ENCODE assay signal across 8 cellular contexts in the genomic region with DNA sequence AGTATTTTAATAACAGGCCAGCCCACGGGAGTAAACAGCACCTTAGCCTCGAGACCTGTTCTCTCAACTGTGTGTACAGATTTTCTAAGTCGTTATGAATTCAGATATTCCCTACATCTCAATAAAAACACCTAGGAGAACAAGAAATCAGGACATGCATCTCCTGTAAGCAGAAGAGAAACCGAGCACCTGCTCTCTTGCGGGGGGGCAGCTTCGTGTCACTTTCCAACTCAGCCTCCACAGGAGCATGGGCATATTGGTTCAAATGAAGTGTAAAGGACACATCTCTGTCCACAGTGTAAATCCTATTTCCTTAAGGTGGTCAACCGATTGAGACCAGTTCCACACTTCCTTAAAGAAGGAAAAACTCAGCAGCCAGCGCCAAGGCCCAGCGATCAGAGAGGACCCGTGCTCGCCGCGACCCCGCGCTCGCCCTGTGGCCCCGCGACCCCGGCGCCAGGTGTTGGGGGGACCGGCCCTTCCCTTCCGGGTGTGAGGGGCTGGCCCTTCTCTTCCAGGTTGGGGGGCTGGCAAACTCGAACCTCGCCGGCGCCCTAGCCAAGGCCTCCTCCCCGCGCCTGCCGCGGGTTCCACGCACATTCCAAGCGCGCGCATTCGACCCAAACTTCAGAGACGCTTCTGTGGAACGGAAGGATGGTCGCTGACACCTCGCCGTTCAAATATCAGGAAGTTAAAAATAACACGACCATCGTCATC. TPM values are rescaled to one million over a fixed set of nuclear protein-coding genes. Genes with fewer than 3 reads are reported as not detected.
DNase-seq lines count a peak whose midpoint lies in the region; ATAC-seq and TF ChIP-seq lines count a peak whose summit lies in the region.

No MANE protein-coding gene starts in this region.

- peak overlapping the region; percentile 64 for H3K4me3 Mint-ChIP-seq in T-helper 2 cell treated with Interferon-gamma antibody and Interleukin-4, amounts not matched to agents 5 μg/mL and 100 μg/mL, for 36 hours

- TF ChIP-seq EP300 in gastroesophageal sphincter (IDR thresholded peaks at IDR 0.05), result no peak

- H3K4me1 Mint-ChIP-seq in T-helper 2 cell treated with Interferon-gamma antibody and Interleukin-4, amounts not matched to agents 5 μg/mL and 100 μg/mL, for 36 hours (ENCODE audit: low read depth), result peaks cover 31% of the 10 kb centered on the region

- H3K9me3 ChIP-seq in gastroesophageal sphincter, result no peaks in the 10 kb centered on the region

- ATAC-seq in gastroesophageal sphincter (no peak), HG03442 (IDR thresholded peaks at IDR 0.05; ENCODE audit: unreplicated experiment) (no peak)

- TF ChIP-seq CTCF in gastroesophageal sphincter (IDR thresholded peaks at IDR 0.05), result no peak

- H3K27ac ChIP-seq in gastroesophageal sphincter, result peak overlapping the region in 1 of 4 donors; percentile 86
- no peak overlapping the region for H3K27ac ChIP-seq in rectal smooth muscle tissue (ENCODE audit: low read depth, low read length)

- H3K4me1 ChIP-seq in gastroesophageal sphincter (peaks cover 0 to 41% (median 0%) of the 10 kb centered on the region in 3 donors), rectal smooth muscle tissue (ENCODE audit: control insufficient read depth, insufficient read depth, low read length) (peaks cover 7% of the 10 kb centered on the region)

- H3K27ac Mint-ChIP-seq in T-helper 2 cell treated with Interferon-gamma antibody and Interleukin-4, amounts not matched to agents 5 μg/mL and 100 μg/mL, for 36 hours, result peak overlapping the region; percentile 26

- H3K9me3 Mint-ChIP-seq in T-helper 2 cell treated with Interferon-gamma antibody and Interleukin-4, amounts not matched to agents 5 μg/mL and 100 μg/mL, for 36 hours, result peaks cover 8% of the 10 kb centered on the region

- 51 to 74% methylated on average over 7 to 10 of the region's 42 CpGs for WGBS in gastroesophageal sphincter (ENCODE audit: low coverage in 1 of 2), 2 donors

- in situ Hi-C loops in G401 (cut with HindIII; ENCODE audit: low sequenced_read_pairs), result no loop called here

- H3K27me3 ChIP-seq in gastroesophageal sphincter (no peaks in the 10 kb centered on the region), rectal smooth muscle tissue (ENCODE audit: control insufficient read depth, insufficient read depth, low read length) (no peaks in the 10 kb centered on the region)

- TF ChIP-seq POLR2A in gastroesophageal sphincter (IDR thresholded peaks at IDR 0.05), result no peak

- H3K36me3 ChIP-seq in gastroesophageal sphincter (peaks cover 0 to 8% of the 10 kb centered on the region in 2 donors), rectal smooth muscle tissue (ENCODE audit: control insufficient read depth, insufficient read depth, low read length) (no peaks in the 10 kb centered on the region)

- H3K4me3 ChIP-seq in gastroesophageal sphincter (peak overlapping the region; percentile 85 to 87), rectal smooth muscle tissue (ENCODE audit: low read length) (peak overlapping the region; percentile 79)

- DNase-seq in G401 (ENCODE audit: low spot score) (peak; percentile 11), NCI-H2171 treated with DMSO at 0.1 percent for 48 hours (lab: John Stamatoyannopoulos, UW) (no peak), OCI-M2 (lab: John Stamatoyannopoulos, UW; ENCODE audit: unreplicated experiment) (no peak)
- no peak for DNase-seq in T-helper 2 cell treated with Interferon-gamma antibody and Interleukin-4, amounts not matched to agents 5 μg/mL and 100 μg/mL, for 36 hours (ENCODE audit: low spot score)
- DNase-seq in stimulated activated CD4-positive, alpha-beta T cell treated with anti-CD3 and anti-CD28 coated beads, Interleukin-12 subunit alpha, Interleukin-12 subunit beta, amount 100 ng/mL, for 4 hours, result no peak

- peaks cover 6% of the 10 kb centered on the region for H3K36me3 Mint-ChIP-seq in T-helper 2 cell treated with Interferon-gamma antibody and Interleukin-4, amounts not matched to agents 5 μg/mL and 100 μg/mL, for 36 hours (ENCODE audit: low read depth)

- no peak overlapping the region for H3K9ac ChIP-seq in rectal smooth muscle tissue (ENCODE audit: low read length)

- H3K27me3 Mint-ChIP-seq in T-helper 2 cell treated with Interferon-gamma antibody and Interleukin-4, amounts not matched to agents 5 μg/mL and 100 μg/mL, for 36 hours (ENCODE audit: low read depth), result no peaks in the 10 kb centered on the region

RNA-seq across cellular contexts. Expression of a gene that starts 0.7 kb away (rescaled TPM):
- total RNA-seq in G401 (2014; rRNA removed; shearing (Covaris generic)), result 6.1 and 20.4 TPM in 2 replicates
- 10 to 100 TPM; 14.9 to 31.4 (median 26.7) TPM for total RNA-seq in gastroesophageal sphincter

RNA-seq across cellular contexts. Expression of a gene that starts 1.6 kb away (rescaled TPM):
- 170 and 198 TPM in 2 replicates for total RNA-seq in G401 (2014; rRNA removed; shearing (Covaris generic))
- 100 to 1,000 TPM in 1 of 4 donors, 10 to 100 TPM in 3; 79.5 to 115 (median 82.0) TPM for total RNA-seq in gastroesophageal sphincter

RNA-seq across cellular contexts. Expression of a gene that starts 24.7 kb away (rescaled TPM):
- total RNA-seq in G401 (2014; rRNA removed; shearing (Covaris generic)), result not detected in 2 replicates
- 10 to 100 TPM in 1 of 4 donors, under 1 TPM in 2, not detected in 1; 0.30 to 15.9 (median 0.89) TPM for total RNA-seq in gastroesophageal sphincter
